ENCODE assay signal across 26 cellular contexts in genomic region chr22:25143161-25144076, GRCh38. TPM values are rescaled to one million over a fixed set of nuclear protein-coding genes. Genes with fewer than 3 reads are reported as not detected.
DNase-seq lines count a peak whose midpoint lies in the region; ATAC-seq and TF ChIP-seq lines count a peak whose summit lies in the region.
"Had no signal": no experiment of that assay in that cellular context is flagged by ENCODE, and none has a peak within 500 bp of the region (broad histone marks: within the 10 kb centered on the region; RNA-seq: fewer than 3 reads in every experiment).

No MANE protein-coding gene starts in this region.

- no peak for DNase-seq in T-helper 2 cell treated with Interferon-gamma antibody and Interleukin-4, amounts not matched to agents 5 μg/mL and 100 μg/mL, for 36 hours (ENCODE audit: low spot score)
- DNase-seq in T-helper 2 cell, result no peak
- no peak for DNase-seq in central memory CD8-positive, alpha-beta T cell (ENCODE audit: low spot score in 2 of 2)
- DNase-seq in lower lobe of right lung, result no peak
- no peak for DNase-seq in thyroid gland
- no peak for DNase-seq in GM13977 (ENCODE audit: low spot score)
- no peak for DNase-seq in hippocampal formation (lab: John Stamatoyannopoulos, UW)
- DNase-seq: activated CD4-positive, alpha-beta T cell treated with anti-CD3 and anti-CD28 coated beads, Interleukin-2, amount 10 ng/mL, durations not matched to agents 7 days and 5 days; activated naive CD4-positive, alpha-beta T cell treated with anti-CD3 and anti-CD28 coated beads for 36 hours; activated T-cell treated with anti-CD3 and anti-CD28 coated beads, Interleukin-2, amount 50 U/mL, for 72 hours; amniotic stem cell; DND-41; mesendoderm; naive B cell; NCI-H1105 treated with DMSO at 0.1 percent for 48 hours; NCI-H2029 treated with DMSO at 0.1 percent for 48 hours; NCI-H345; NCI-H82; pancreas; SK-N-SH; WERI-Rb-1 had no signal

- intact Hi-C loops in lower lobe of right lung (cut with DNase I), result no loop called here
- intact Hi-C loops in thyroid gland (cut with DNase I), result no loop called here

- in situ Hi-C loops in GM13977 (cut with MboI; ENCODE audit: low pct_unique_long_range_greater_than_20kb, low sequenced_read_pairs, unreplicated experiment), result no loop called here

- peaks cover 43% of the 10 kb centered on the region for H3K4me1 ChIP-seq in lower lobe of right lung
- H3K4me1 ChIP-seq in thyroid gland, result peaks cover 19 to 50% of the 10 kb centered on the region in 2 donors

- peaks cover 2% of the 10 kb centered on the region for H3K36me3 Mint-ChIP-seq in T-helper 2 cell treated with Interferon-gamma antibody and Interleukin-4, amounts not matched to agents 5 μg/mL and 100 μg/mL, for 36 hours (ENCODE audit: low read depth)
- H3K36me3 Mint-ChIP-seq in central memory CD8-positive, alpha-beta T cell (ENCODE audit: insufficient read depth), result peaks cover 1% of the 10 kb centered on the region
- H3K36me3 Mint-ChIP-seq: naive B cell, type B pancreatic cell had no signal

- H3K9me3 Mint-ChIP-seq in T-helper 2 cell treated with Interferon-gamma antibody and Interleukin-4, amounts not matched to agents 5 μg/mL and 100 μg/mL, for 36 hours, result no peaks in the 10 kb centered on the region
- H3K9me3 Mint-ChIP-seq in central memory CD8-positive, alpha-beta T cell, result no peaks in the 10 kb centered on the region
- H3K9me3 Mint-ChIP-seq: activated CD4-positive, alpha-beta T cell treated with anti-CD3 and anti-CD28 coated beads, Interleukin-2, amount 10 ng/mL, durations not matched to agents 7 days and 5 days; activated naive CD4-positive, alpha-beta T cell treated with anti-CD3 and anti-CD28 coated beads for 36 hours; activated T-cell treated with anti-CD3 and anti-CD28 coated beads, Interleukin-2, amount 50 U/mL, for 72 hours; type B pancreatic cell had no signal

- TF ChIP-seq CTCF in lower lobe of right lung (IDR thresholded peaks at IDR 0.05) (no peak), thyroid gland (IDR thresholded peaks at IDR 0.05) (no peak), GM13977 (IDR thresholded peaks at IDR 0.05; ENCODE audit: extremely low read depth, insufficient read depth, missing control alignments) (no peak)

- peak overlapping the region; percentile 11 for H3K27ac Mint-ChIP-seq in T-helper 2 cell treated with Interferon-gamma antibody and Interleukin-4, amounts not matched to agents 5 μg/mL and 100 μg/mL, for 36 hours
- peak overlapping the region; percentile 77 for H3K27ac Mint-ChIP-seq in central memory CD8-positive, alpha-beta T cell (ENCODE audit: low read depth)
- H3K27ac Mint-ChIP-seq: activated CD4-positive, alpha-beta T cell treated with anti-CD3 and anti-CD28 coated beads, Interleukin-2, amount 10 ng/mL, durations not matched to agents 7 days and 5 days; activated naive CD4-positive, alpha-beta T cell treated with anti-CD3 and anti-CD28 coated beads for 36 hours; activated T-cell treated with anti-CD3 and anti-CD28 coated beads, Interleukin-2, amount 50 U/mL, for 72 hours; type B pancreatic cell had no signal

- ATAC-seq in central memory CD8-positive, alpha-beta T cell (replicated peaks; ENCODE audit: extremely low read depth, poor library complexity, severe bottlenecking), result no peak
- ATAC-seq in lower lobe of right lung (no peak), HG03280 (IDR thresholded peaks at IDR 0.05; ENCODE audit: unreplicated experiment) (no peak)
- ATAC-seq: activated T-cell treated with anti-CD3 and anti-CD28 coated beads, Interleukin-2, amount 50 U/mL, for 72 hours; pancreas had no signal

- H3K4me1 Mint-ChIP-seq in T-helper 2 cell treated with Interferon-gamma antibody and Interleukin-4, amounts not matched to agents 5 μg/mL and 100 μg/mL, for 36 hours (ENCODE audit: low read depth), result no peaks in the 10 kb centered on the region
- H3K4me1 Mint-ChIP-seq in central memory CD8-positive, alpha-beta T cell, result peaks cover 13% of the 10 kb centered on the region
- H3K4me1 Mint-ChIP-seq: activated CD4-positive, alpha-beta T cell treated with anti-CD3 and anti-CD28 coated beads, Interleukin-2, amount 10 ng/mL, durations not matched to agents 7 days and 5 days; naive B cell had no signal

- 84 to 90% methylated on average over 5 of the region's 5 CpGs for WGBS in thyroid gland, 2 donors

- H3K9me3 ChIP-seq in lower lobe of right lung (no peaks in the 10 kb centered on the region), thyroid gland (no peaks in the 10 kb centered on the region)
- H3K9me3 ChIP-seq: pancreas, SK-N-SH had no signal

- no peak overlapping the region for H3K4me3 Mint-ChIP-seq in T-helper 2 cell treated with Interferon-gamma antibody and Interleukin-4, amounts not matched to agents 5 μg/mL and 100 μg/mL, for 36 hours
- H3K4me3 Mint-ChIP-seq in central memory CD8-positive, alpha-beta T cell, result no peak overlapping the region
- H3K4me3 Mint-ChIP-seq: activated CD4-positive, alpha-beta T cell treated with anti-CD3 and anti-CD28 coated beads, Interleukin-2, amount 10 ng/mL, durations not matched to agents 7 days and 5 days; activated naive CD4-positive, alpha-beta T cell treated with anti-CD3 and anti-CD28 coated beads for 36 hours; activated T-cell treated with anti-CD3 and anti-CD28 coated beads, Interleukin-2, amount 50 U/mL, for 72 hours; naive B cell; type B pancreatic cell had no signal

- H3K36me3 ChIP-seq in lower lobe of right lung (no peaks in the 10 kb centered on the region), thyroid gland (no peaks in the 10 kb centered on the region)
- H3K36me3 ChIP-seq: pancreas, WERI-Rb-1 had no signal

- H3K4me3 ChIP-seq in lower lobe of right lung (no peak overlapping the region), thyroid gland (replicated peaks in 1 of 3) (no peak overlapping the region)
- H3K4me3 ChIP-seq: pancreas had no signal

- H3K27me3 ChIP-seq in lower lobe of right lung (ENCODE audit: low read depth), result no peaks in the 10 kb centered on the region
- H3K27me3 ChIP-seq in thyroid gland, result no peaks in the 10 kb centered on the region
- H3K27me3 ChIP-seq: pancreas had no signal

- no peaks in the 10 kb centered on the region for H3K27me3 Mint-ChIP-seq in T-helper 2 cell treated with Interferon-gamma antibody and Interleukin-4, amounts not matched to agents 5 μg/mL and 100 μg/mL, for 36 hours (ENCODE audit: low read depth)
- H3K27me3 Mint-ChIP-seq in central memory CD8-positive, alpha-beta T cell, result no peaks in the 10 kb centered on the region
- H3K27me3 Mint-ChIP-seq: activated CD4-positive, alpha-beta T cell treated with anti-CD3 and anti-CD28 coated beads, Interleukin-2, amount 10 ng/mL, durations not matched to agents 7 days and 5 days; type B pancreatic cell had no signal

- no peak for TF ChIP-seq POLR2A in thyroid gland (IDR thresholded peaks at IDR 0.05)

- H3K27ac ChIP-seq in lower lobe of right lung (peak overlapping the region; percentile 19), thyroid gland (peak overlapping the region in 2 of 3 donors; percentile 40 to 63)
- H3K27ac ChIP-seq: pancreas, WERI-Rb-1 had no signal

RNA-seq across cellular contexts. Expression of gene CRYBB3, which starts 56.2 kb away (rescaled TPM):
- total RNA-seq in lower lobe of right lung (0.74 TPM), thyroid gland (not detected)
- total RNA-seq: A172; activated naive CD4-positive, alpha-beta T cell treated with anti-CD3 and anti-CD28 coated beads for 36 hours; bronchial epithelial cell; kidney epithelial cell had no signal
